In genomic region chr21:33846141-33846540, GRCh38 we compare ENCODE assay signal across 1 cellular context.
TF ChIP-seq lines count a peak whose summit lies in the region.

No MANE protein-coding gene starts in this region.

TF ChIP-seq in IMR-90, 13 proteins besides CTCF, POLR2A, EP300 and RAD21 (continued from another document):
- TF ChIP-seq CHD1 (IDR thresholded peaks at IDR 0.05; ENCODE audit: low read depth, low read length) (no peak), RCOR1 (IDR thresholded peaks at IDR 0.05; ENCODE audit: insufficient replicate concordance, low read length) (no peak), MAZ (IDR thresholded peaks at IDR 0.05; ENCODE audit: borderline replicate concordance, low read depth, low read length) (no peak), FOS (IDR thresholded peaks at IDR 0.05; ENCODE audit: low read depth, low read length) (no peak), SMC3 (IDR thresholded peaks at IDR 0.05; ENCODE audit: low read depth, low read length) (no peak), NFE2L2 (IDR thresholded peaks at IDR 0.05; ENCODE audit: low read depth, low read length) (no peak), CEBPB (IDR thresholded peaks at IDR 0.05; ENCODE audit: low read depth, low read length) (no peak), ELK1 (IDR thresholded peaks at IDR 0.05; ENCODE audit: borderline replicate concordance, low read depth, low read length) (no peak), MXI1 (IDR thresholded peaks at IDR 0.05; ENCODE audit: borderline replicate concordance, low read depth, low read length) (no peak), USF2 (IDR thresholded peaks at IDR 0.05; ENCODE audit: low read depth, low read length) (no peak), RFX5 (IDR thresholded peaks at IDR 0.05; ENCODE audit: low read depth, low read length) (no peak)
